Comparison of ENCODE assay signal across 11 cellular contexts in genomic region chr5:34043099-34043876, GRCh38. TPM values are rescaled to one million over a fixed set of nuclear protein-coding genes. Genes with fewer than 3 reads are reported as not detected.
DNase-seq lines count a peak whose midpoint lies in the region; ATAC-seq and TF ChIP-seq lines count a peak whose summit lies in the region.
"Had no signal": no experiment of that assay in that cellular context is flagged by ENCODE, and none has a peak within 500 bp of the region (broad histone marks: within the 10 kb centered on the region; RNA-seq: fewer than 3 reads in every experiment).

Gene C1QTNF3 (minus strand): TSS chr5:34043213. CDS start chr5:34043125, 88 bp downstream.

- WGBS in smooth muscle cell (ENCODE audit: low lambda C conversion rate) = 47% methylated on average over 10 of the region's 10 CpGs

- H3K27ac ChIP-seq in lower lobe of right lung (peak within 1 kb of the TSS; percentile 7), smooth muscle cell (ENCODE audit: low read depth) (no peak within 1 kb of the TSS)

- H4K20me1 ChIP-seq in smooth muscle cell (ENCODE audit: low read depth) = no peaks in the 10 kb centered on the region

- H3K4me1 Mint-ChIP-seq in activated CD4-positive, alpha-beta memory T cell treated with anti-CD3 and anti-CD28 coated beads, Interleukin-2, amount 10 ng/mL, durations not matched to agents 7 days and 5 days = no peaks in the 10 kb centered on the region
- H3K4me1 Mint-ChIP-seq: activated CD4-positive, alpha-beta T cell treated with anti-CD3 and anti-CD28 coated beads, Interleukin-2, amount 10 ng/mL, durations not matched to agents 7 days and 5 days had no signal

- H3K4me3 ChIP-seq in astrocyte of the spinal cord (ENCODE audit: low read depth, low read length) (peak within 1 kb of the TSS; percentile 3), lower lobe of right lung (peak within 1 kb of the TSS; percentile 22), smooth muscle cell (no peak within 1 kb of the TSS)

- H3K9me3 ChIP-seq in lower lobe of right lung (no peaks in the 10 kb centered on the region), smooth muscle cell (replicated peaks; ENCODE audit: low read depth) (no peaks in the 10 kb centered on the region)

- DNase-seq in astrocyte of the spinal cord (ENCODE audit: low read depth, low spot score) = peak; percentile 45
- no peak for DNase-seq in lower lobe of right lung
- no peak for DNase-seq in smooth muscle cell (lab: John Stamatoyannopoulos, UW; ENCODE audit: unreplicated experiment)
- no peak for DNase-seq in activated CD4-positive, alpha-beta memory T cell treated with anti-CD3 and anti-CD28 coated beads, Interleukin-2, amount 10 ng/mL, durations not matched to agents 7 days and 5 days
- DNase-seq in NCI-H2171 (lab: John Stamatoyannopoulos, UW) = no peak
- DNase-seq: activated CD4-positive, alpha-beta T cell treated with anti-CD3 and anti-CD28 coated beads, Interleukin-2, amount 10 ng/mL, durations not matched to agents 7 days and 5 days; activated naive CD8-positive, alpha-beta T cell treated with anti-CD3 and anti-CD28 coated beads, Interleukin-2, amount 10 ng/mL, durations not matched to agents 7 days and 5 days; SHP77 had no signal

- no peaks in the 10 kb centered on the region for H3K79me2 ChIP-seq in smooth muscle cell (ENCODE audit: low read depth)

- POLR2A ChIA-PET in activated CD4-positive, alpha-beta memory T cell treated with anti-CD3 and anti-CD28 coated beads, Interleukin-2, amount 10 ng/mL, durations not matched to agents 7 days and 5 days (lab: Charles Lee) = no interaction called here

- no peaks in the 10 kb centered on the region for H3K9me3 Mint-ChIP-seq in activated CD4-positive, alpha-beta memory T cell treated with anti-CD3 and anti-CD28 coated beads, Interleukin-2, amount 10 ng/mL, durations not matched to agents 7 days and 5 days
- H3K9me3 Mint-ChIP-seq: activated CD4-positive, alpha-beta T cell treated with anti-CD3 and anti-CD28 coated beads, Interleukin-2, amount 10 ng/mL, durations not matched to agents 7 days and 5 days; activated naive CD8-positive, alpha-beta T cell treated with anti-CD3 and anti-CD28 coated beads, Interleukin-2, amount 10 ng/mL, durations not matched to agents 7 days and 5 days had no signal

- ATAC-seq in GM19351 (IDR thresholded peaks at IDR 0.05; ENCODE audit: unreplicated experiment) (peak; percentile 47), lower lobe of right lung (peak; percentile 39 to 45), HG03457 (IDR thresholded peaks at IDR 0.05; ENCODE audit: unreplicated experiment) (no peak), GM21528 (IDR thresholded peaks at IDR 0.05; ENCODE audit: low FRiP score, unreplicated experiment) (no peak)

- in situ Hi-C loops in astrocyte of the spinal cord (cut with HindIII; ENCODE audit: low sequenced_read_pairs) = no loop called here

- peak within 1 kb of the TSS; percentile 1 for H3K4me2 ChIP-seq in smooth muscle cell

- H3K36me3 Mint-ChIP-seq in activated CD4-positive, alpha-beta memory T cell treated with anti-CD3 and anti-CD28 coated beads, Interleukin-2, amount 10 ng/mL, durations not matched to agents 7 days and 5 days (ENCODE audit: low read depth) = peaks cover 3% of the 10 kb centered on the region

- no peak within 1 kb of the TSS for H3K9ac ChIP-seq in smooth muscle cell (ENCODE audit: low read depth)

- no peak within 1 kb of the TSS for H3K27ac Mint-ChIP-seq in activated CD4-positive, alpha-beta memory T cell treated with anti-CD3 and anti-CD28 coated beads, Interleukin-2, amount 10 ng/mL, durations not matched to agents 7 days and 5 days
- H3K27ac Mint-ChIP-seq: activated CD4-positive, alpha-beta T cell treated with anti-CD3 and anti-CD28 coated beads, Interleukin-2, amount 10 ng/mL, durations not matched to agents 7 days and 5 days; activated naive CD8-positive, alpha-beta T cell treated with anti-CD3 and anti-CD28 coated beads, Interleukin-2, amount 10 ng/mL, durations not matched to agents 7 days and 5 days had no signal

- H3K27me3 ChIP-seq in lower lobe of right lung (ENCODE audit: low read depth) = no peaks in the 10 kb centered on the region
- no peaks in the 10 kb centered on the region for H3K27me3 ChIP-seq in smooth muscle cell (ENCODE audit: low read depth)

- H3K36me3 ChIP-seq in lower lobe of right lung (no peaks in the 10 kb centered on the region), smooth muscle cell (ENCODE audit: low read depth) (no peaks in the 10 kb centered on the region)

- no peak within 1 kb of the TSS for H3K4me3 Mint-ChIP-seq in activated CD4-positive, alpha-beta memory T cell treated with anti-CD3 and anti-CD28 coated beads, Interleukin-2, amount 10 ng/mL, durations not matched to agents 7 days and 5 days
- H3K4me3 Mint-ChIP-seq: activated CD4-positive, alpha-beta T cell treated with anti-CD3 and anti-CD28 coated beads, Interleukin-2, amount 10 ng/mL, durations not matched to agents 7 days and 5 days; activated naive CD8-positive, alpha-beta T cell treated with anti-CD3 and anti-CD28 coated beads, Interleukin-2, amount 10 ng/mL, durations not matched to agents 7 days and 5 days had no signal

- H3K4me1 ChIP-seq in lower lobe of right lung (peaks cover 21% of the 10 kb centered on the region), smooth muscle cell (ENCODE audit: low read depth) (peaks cover 5% of the 10 kb centered on the region)

- CTCF ChIA-PET in activated CD4-positive, alpha-beta memory T cell treated with anti-CD3 and anti-CD28 coated beads, Interleukin-2, amount 10 ng/mL, durations not matched to agents 7 days and 5 days (lab: Charles Lee) = no interaction called here

- intact Hi-C loops in lower lobe of right lung (cut with DNase I) = no loop called here

- H3F3A ChIP-seq in smooth muscle cell (ENCODE audit: low read depth) = no peaks in the 10 kb centered on the region

- no peak within 1 kb of the TSS for H2AFZ ChIP-seq in smooth muscle cell (ENCODE audit: low read depth)

- TF ChIP-seq CTCF in astrocyte of the spinal cord (IDR thresholded peaks at IDR 0.05; ENCODE audit: low read depth, low read length) (no peak), lower lobe of right lung (IDR thresholded peaks at IDR 0.05) (no peak), smooth muscle cell (IDR thresholded peaks at IDR 0.05; ENCODE audit: borderline replicate concordance, insufficient read depth, poor library complexity, severe bottlenecking) (no peak)

- H3K27me3 Mint-ChIP-seq in activated CD4-positive, alpha-beta memory T cell treated with anti-CD3 and anti-CD28 coated beads, Interleukin-2, amount 10 ng/mL, durations not matched to agents 7 days and 5 days = no peaks in the 10 kb centered on the region
- H3K27me3 Mint-ChIP-seq: activated CD4-positive, alpha-beta T cell treated with anti-CD3 and anti-CD28 coated beads, Interleukin-2, amount 10 ng/mL, durations not matched to agents 7 days and 5 days; activated naive CD8-positive, alpha-beta T cell treated with anti-CD3 and anti-CD28 coated beads, Interleukin-2, amount 10 ng/mL, durations not matched to agents 7 days and 5 days had no signal

RNA-seq across cellular contexts. Expression of gene C1QTNF3, which starts in this region (rescaled TPM):
- total RNA-seq in lower lobe of right lung (6.7 TPM), smooth muscle cell (3.7 and 8.3 TPM in 2 replicates)
- polyA plus RNA-seq in smooth muscle cell = 0.72 and 4.8 TPM in 2 replicates
- total RNA-seq in activated CD4-positive, alpha-beta memory T cell treated with anti-CD3 and anti-CD28 coated beads, Interleukin-2, amount 10 ng/mL, durations not matched to agents 7 days and 5 days = 1 to 10 TPM; 2.5 to 3.3 TPM

Comparison
In these comparisons a context has a peak if more than half of its experiments do, and no peak if none do; other contexts are left out.
1. ATAC-seq: peak in GM19351 (single experiment) and lower lobe of right lung (2 of 2); none in HG03457 (single experiment) and GM21528 (single experiment).